In genomic region chr6:131348572-131348971, GRCh38 we compare ENCODE assay signal across 1 cellular context.
TF ChIP-seq lines count a peak whose summit lies in the region.

No MANE protein-coding gene starts in this region.

TF ChIP-seq in GM23338, 12 proteins besides CTCF, POLR2A, EP300 and RAD21 (continued from another document):
- TF ChIP-seq ZNF462 (CRISPR knock-in tag; IDR thresholded peaks at IDR 0.05), result no peak
- TF ChIP-seq CREB1 (CRISPR knock-in tag; IDR thresholded peaks at IDR 0.05; ENCODE audit: low read depth), result no peak
- no peak for TF ChIP-seq NANOG (IDR thresholded peaks at IDR 0.05; ENCODE audit: borderline replicate concordance)
- TF ChIP-seq EZH2 (IDR thresholded peaks at IDR 0.05; ENCODE audit: low read depth, unreplicated experiment), result no peak
- no peak for TF ChIP-seq STAT1 (IDR thresholded peaks at IDR 0.05; ENCODE audit: unreplicated experiment)
- TF ChIP-seq REST (IDR thresholded peaks at IDR 0.05; ENCODE audit: unreplicated experiment), result no peak
- TF ChIP-seq EZH2phosphoT487 (IDR thresholded peaks at IDR 0.05; ENCODE audit: unreplicated experiment), result no peak
- TF ChIP-seq JUNB (IDR thresholded peaks at IDR 0.05; ENCODE audit: unreplicated experiment), result no peak
- TF ChIP-seq ETS1 (IDR thresholded peaks at IDR 0.05), result no peak
- TF ChIP-seq ZNF331 (CRISPR knock-in tag; IDR thresholded peaks at IDR 0.05; ENCODE audit: low read depth), result no peak
- no peak for TF ChIP-seq POLR2AphosphoS5 (IDR thresholded peaks at IDR 0.05; ENCODE audit: low read depth)
